9 cellular contexts compared by ENCODE assay signal in genomic region chr9:5510991-5511390, GRCh38. TPM values are rescaled to one million over a fixed set of nuclear protein-coding genes. Genes with fewer than 3 reads are reported as not detected.
A peak's percentile ranks its signal among the peaks of the same experiment; 100 is the strongest.
DNase-seq lines count a peak whose midpoint lies in the region; ATAC-seq and TF ChIP-seq lines count a peak whose summit lies in the region.
"Had no signal": no experiment of that assay in that cellular context is flagged by ENCODE, and none has a peak within 500 bp of the region (broad histone marks: within the 10 kb centered on the region; RNA-seq: fewer than 3 reads in every experiment).

No MANE protein-coding gene starts in this region.

- DNase-seq in EH (ENCODE audit: low read depth) (peak; percentile 62), NCI-H1105 treated with DMSO at 0.1 percent for 48 hours (lab: John Stamatoyannopoulos, UW) (peak; percentile 33), cardiac fibroblast (ENCODE audit: low read depth in 2 of 2) (no peak), gastrocnemius medialis (no peak), left colon (no peak), endodermal cell (no peak)
- no peak for DNase-seq in activated effector memory CD4-positive, alpha-beta T cell treated with anti-CD3 and anti-CD28 coated beads, Interleukin-2, amount 50 U/mL, for 16 hours
- DNase-seq: SIG-M5 had no signal

- peaks cover 5% of the 10 kb centered on the region for H3K9me3 Mint-ChIP-seq in endodermal cell
- H3K9me3 Mint-ChIP-seq: IgD-negative memory B cell had no signal

- TF ChIP-seq POLR2A in gastrocnemius medialis (IDR thresholded peaks at IDR 0.05): no peak

- H3K36me3 ChIP-seq in gastrocnemius medialis (no peaks in the 10 kb centered on the region), endodermal cell (ENCODE audit: control insufficient read depth, insufficient read depth, low read length) (no peaks in the 10 kb centered on the region)

- peaks cover 21 to 30% of the 10 kb centered on the region in 2 donors for H3K4me1 ChIP-seq in gastrocnemius medialis
- H3K4me1 ChIP-seq in endodermal cell (ENCODE audit: control insufficient read depth, insufficient read depth, low read length): no peaks in the 10 kb centered on the region

- no peak overlapping the region for H3K9ac ChIP-seq in endodermal cell (ENCODE audit: extremely low read depth, low read length, poor library complexity, severe bottlenecking)

- intact Hi-C loops in gastrocnemius medialis (cut with DNase I; ENCODE audit: low total_unique reads): loop anchor here (5.0 to 10.0 kb wide), 2 partner anchors 74 to 826 kb away; partner anchors contain the start of gene PLGRKT
- intact Hi-C loops in left colon (cut with DNase I, micrococcal nuclease): no loop called here

- H3K9me3 ChIP-seq in gastrocnemius medialis (no peaks in the 10 kb centered on the region), endodermal cell (ENCODE audit: control insufficient read depth, low read length) (no peaks in the 10 kb centered on the region)

- TF ChIP-seq CTCF in cardiac fibroblast (IDR thresholded peaks at IDR 0.05; ENCODE audit: low read depth, low read length) (no peak), gastrocnemius medialis (IDR thresholded peaks at IDR 0.05 in 4 of 5, conservative IDR thresholded peaks at IDR 0.05 in 1 of 5) (no peak), endodermal cell (conservative IDR thresholded peaks at IDR 0.05) (no peak)

- H3K27me3 ChIP-seq in gastrocnemius medialis (no peaks in the 10 kb centered on the region), endodermal cell (ENCODE audit: control insufficient read depth, insufficient read depth, low read length, poor library complexity, severe bottlenecking) (no peaks in the 10 kb centered on the region)

- in situ Hi-C loops in gastrocnemius medialis (cut with MboI; ENCODE audit: low sequenced_read_pairs in 4 of 4): loop anchor here in 1 of 4 donors (10.0 kb wide), 1 partner anchor 56 kb away; the partner anchor contains the start of gene CD274

- H3K27ac Mint-ChIP-seq in endodermal cell: no peak overlapping the region

- 94 to 100% methylated on average over 1 to 3 of the region's 3 CpGs for WGBS in endodermal cell (ENCODE audit: insufficient coverage in 1 of 2, insufficient read length in 1 of 2), 2 experiments

- no peaks in the 10 kb centered on the region for H3K36me3 Mint-ChIP-seq in endodermal cell (ENCODE audit: low read depth)
- H3K36me3 Mint-ChIP-seq: IgD-negative memory B cell had no signal

- H3K4me3 ChIP-seq in cardiac fibroblast (replicated peaks in 1 of 2; ENCODE audit: low read depth in 2 of 2, low read length in 2 of 2) (peak overlapping the region; percentile 30 to 59), gastrocnemius medialis (peak overlapping the region; percentile 37 to 41 (median 40)), endodermal cell (ENCODE audit: low read length) (no peak overlapping the region)

- H3K4me1 Mint-ChIP-seq in endodermal cell: peaks cover 5% of the 10 kb centered on the region

- H3K27ac ChIP-seq in gastrocnemius medialis: peak overlapping the region in 3 of 4 donors; percentile 55 to 74 (median 74)
- H3K27ac ChIP-seq in endodermal cell (ENCODE audit: low read depth, low read length): no peak overlapping the region

- no peaks in the 10 kb centered on the region for H3K27me3 Mint-ChIP-seq in endodermal cell (ENCODE audit: insufficient read depth)
- H3K27me3 Mint-ChIP-seq: IgD-negative memory B cell had no signal

- ATAC-seq in gastrocnemius medialis (no peak), left colon (no peak)

- H3K4me3 Mint-ChIP-seq in endodermal cell: no peak overlapping the region

RNA-seq across cellular contexts. Expression of gene PDCD1LG2, which starts 0.7 kb away (rescaled TPM):
- total RNA-seq in gastrocnemius medialis (1 to 10 TPM; 1.4 to 2.5 (median 1.7) TPM), left colon (1 to 10 TPM in 1 of 2 donors, under 1 TPM in 1; 0.31 to 1.1 TPM), endodermal cell (not detected)
- polyA plus RNA-seq in endodermal cell (2013, experiment 1 of 2): not detected
- not detected for polyA plus RNA-seq in endodermal cell (2013, experiment 2 of 2)

Comparison
In these comparisons a context has a peak if more than half of its experiments do, and no peak if none do; other contexts are left out.
1. DNase-seq: peak in EH (single experiment) and NCI-H1105 treated with DMSO at 0.1 percent for 48 hours (single experiment); none in cardiac fibroblast (0 of 2), gastrocnemius medialis (0 of 2), activated effector memory CD4-positive, alpha-beta T cell treated with anti-CD3 and anti-CD28 coated beads, Interleukin-2, amount 50 U/mL, for 16 hours (single experiment), left colon (0 of 2) and endodermal cell (single experiment).